In genomic region chr14:73759714-73760597, GRCh38 we compare ENCODE assay signal across 1 cellular context.
TF ChIP-seq lines count a peak whose summit lies in the region.

No MANE protein-coding gene starts in this region.

TF ChIP-seq in K562, 482 proteins besides CTCF, POLR2A, EP300 and RAD21 (continued from another document and continues in another):
- TF ChIP-seq ZNF785 (CRISPR knock-in tag; IDR thresholded peaks at IDR 0.05) (no peak), ZNF3 (CRISPR knock-in tag; IDR thresholded peaks at IDR 0.05) (no peak), HDGF (IDR thresholded peaks at IDR 0.05) (no peak), ILF3 (IDR thresholded peaks at IDR 0.05; ENCODE audit: borderline replicate concordance) (no peak), MYNN (IDR thresholded peaks at IDR 0.05) (0 out of 2 replicates have a peak, but pooled peaks have one; percentile 25), MYNN (CRISPR knock-in tag; IDR thresholded peaks at IDR 0.05) (no peak), RBM22 (IDR thresholded peaks at IDR 0.05; ENCODE audit: low read depth, low read length, poor library complexity, severe bottlenecking) (peak; percentile 82), NRF1 (conservative IDR thresholded peaks at IDR 0.05 in 1 of 2, IDR thresholded peaks at IDR 0.05 in 1 of 2) (peak; percentile 77 to 80), PCBP2 (IDR thresholded peaks at IDR 0.05; ENCODE audit: low read depth, low read length, poor library complexity, severe bottlenecking) (no peak), CEBPB (tag; IDR thresholded peaks at IDR 0.05) (peak; percentile 100), E2F3 (CRISPR knock-in tag; IDR thresholded peaks at IDR 0.05) (no peak), EWSR1 (IDR thresholded peaks at IDR 0.05; ENCODE audit: borderline replicate concordance, low read depth, partially characterized antibody) (no peak), CBX1 (IDR thresholded peaks at IDR 0.05; ENCODE audit: low read depth) (no peak), ARID3A (IDR thresholded peaks at IDR 0.05; ENCODE audit: borderline replicate concordance, low read depth, low read length) (no peak), STAT5A (IDR thresholded peaks at IDR 0.05; ENCODE audit: borderline replicate concordance, low read length) (no peak), RBFOX2 (IDR thresholded peaks at IDR 0.05; ENCODE audit: low read depth, low read length) (peak; percentile 96), HMBOX1 (IDR thresholded peaks at IDR 0.05) (no peak), ZNF174 (CRISPR knock-in tag; IDR thresholded peaks at IDR 0.05) (no peak), ATF4 (CRISPR knock-in tag; IDR thresholded peaks at IDR 0.05) (peak; percentile 67), MTF1 (CRISPR knock-in tag; IDR thresholded peaks at IDR 0.05; ENCODE audit: borderline replicate concordance) (no peak), HOXB6 (CRISPR knock-in tag; IDR thresholded peaks at IDR 0.05; ENCODE audit: borderline replicate concordance) (no peak), USF1 (CRISPR knock-in tag; IDR thresholded peaks at IDR 0.05) (no peak), CEBPG (CRISPR knock-in tag; IDR thresholded peaks at IDR 0.05) (peak; percentile 97), CEBPG (tag; conservative IDR thresholded peaks at IDR 0.05 in 1 of 2, IDR thresholded peaks at IDR 0.05 in 1 of 2) (peak; percentile 97 to 98), MXD1 (CRISPR knock-in tag; IDR thresholded peaks at IDR 0.05; ENCODE audit: borderline replicate concordance, poor library complexity, severe bottlenecking) (no peak), KDM5B (IDR thresholded peaks at IDR 0.05; ENCODE audit: insufficient replicate concordance, low read depth, low read length) (peak; percentile 60), SAP30 (IDR thresholded peaks at IDR 0.05; ENCODE audit: borderline replicate concordance, insufficient read depth, low read depth, low read length, poor library complexity, severe bottlenecking) (peak; percentile 79), CBX2 (IDR thresholded peaks at IDR 0.05; ENCODE audit: insufficient read depth, low read length, poor library complexity, severe bottlenecking) (no peak), ZBTB49 (CRISPR knock-in tag; IDR thresholded peaks at IDR 0.05; ENCODE audit: borderline replicate concordance) (no peak), TAF1 (IDR thresholded peaks at IDR 0.05; ENCODE audit: control insufficient read depth, extremely low read depth, insufficient read depth, low read length, severe bottlenecking) (peak; percentile 78), ADNP (tag; IDR thresholded peaks at IDR 0.05) (no peak), FOXM1 (IDR thresholded peaks at IDR 0.05; ENCODE audit: low read depth) (no peak), FOXM1 (CRISPR knock-in tag; IDR thresholded peaks at IDR 0.05; ENCODE audit: low read depth) (no peak; the same call in 1 of the 2 replicates), ZNF280A (IDR thresholded peaks at IDR 0.05; ENCODE audit: low read depth, partially characterized antibody) (no peak), SMARCA4 (IDR thresholded peaks at IDR 0.05) (peak; percentile 50; the same call in 1 of the 2 replicates), NR2C1 (IDR thresholded peaks at IDR 0.05) (no peak), NR2C1 (tag; IDR thresholded peaks at IDR 0.05) (no peak), ARNT (IDR thresholded peaks at IDR 0.05) (no peak), SMARCB1 (IDR thresholded peaks at IDR 0.05; ENCODE audit: insufficient read length, low read depth) (no peak), LCOR (CRISPR knock-in tag; IDR thresholded peaks at IDR 0.05) (no peak), FOXP1 (CRISPR knock-in tag; IDR thresholded peaks at IDR 0.05) (no peak), DMBX1 (CRISPR knock-in tag; IDR thresholded peaks at IDR 0.05; ENCODE audit: borderline replicate concordance) (no peak), SPI1 (IDR thresholded peaks at IDR 0.05; ENCODE audit: borderline replicate concordance, low read depth, low read length) (no peak), CGGBP1 (CRISPR knock-in tag; IDR thresholded peaks at IDR 0.05) (no peak), PML (IDR thresholded peaks at IDR 0.05; ENCODE audit: low read length) (no peak; the same call in 1 of the 2 replicates), SRSF3 (IDR thresholded peaks at IDR 0.05; ENCODE audit: insufficient read depth, low read length) (no peak), MCM3 (IDR thresholded peaks at IDR 0.05) (no peak), ZNF12 (CRISPR knock-in tag; IDR thresholded peaks at IDR 0.05) (no peak), ELF2 (CRISPR knock-in tag; IDR thresholded peaks at IDR 0.05) (no peak), NFRKB (IDR thresholded peaks at IDR 0.05; ENCODE audit: low read depth) (no peak), NFATC3 (IDR thresholded peaks at IDR 0.05) (no peak), RNF2 (IDR thresholded peaks at IDR 0.05) (peak; percentile 85), GTF2E2 (tag; IDR thresholded peaks at IDR 0.05) (no peak), ZNF766 (CRISPR knock-in tag; conservative IDR thresholded peaks at IDR 0.05) (0 out of 2 replicates have a peak, but pooled peaks have one; percentile 25), CCAR2 (IDR thresholded peaks at IDR 0.05; ENCODE audit: low read depth, low read length) (no peak), U2AF2 (optimal IDR thresholded peaks at IDR 0.05; ENCODE audit: low read depth, low read length) (no peak), ATF7 (IDR thresholded peaks at IDR 0.05) (peak; percentile 88), SOX6 (IDR thresholded peaks at IDR 0.05) (peak; percentile 36), GMEB1 (CRISPR knock-in tag; IDR thresholded peaks at IDR 0.05) (no peak), RB1 (IDR thresholded peaks at IDR 0.05; ENCODE audit: low read depth) (no peak), KHSRP (IDR thresholded peaks at IDR 0.05) (no peak), PRPF4 (IDR thresholded peaks at IDR 0.05; ENCODE audit: insufficient read depth, low read depth, low read length, poor library complexity, severe bottlenecking) (no peak), CBX5 (IDR thresholded peaks at IDR 0.05; ENCODE audit: borderline replicate concordance, low read depth) (no peak), ZFP36 (IDR thresholded peaks at IDR 0.05; ENCODE audit: low read depth, low read length, partially characterized antibody) (peak; percentile 66), ZNF140 (CRISPR knock-in tag; IDR thresholded peaks at IDR 0.05) (no peak), NCOA2 (IDR thresholded peaks at IDR 0.05; ENCODE audit: partially characterized antibody in 2 of 2) (no peak), CBFA2T2 (conservative IDR thresholded peaks at IDR 0.05) (no peak), ELK1 (CRISPR knock-in tag; IDR thresholded peaks at IDR 0.05) (peak; percentile 92; the same call in 1 of the 2 replicates), NFIX (CRISPR knock-in tag; IDR thresholded peaks at IDR 0.05; ENCODE audit: low read depth) (no peak), ZEB2 (IDR thresholded peaks at IDR 0.05) (no peak), ZNF57 (CRISPR knock-in tag; IDR thresholded peaks at IDR 0.05) (no peak), PURB (CRISPR knock-in tag; IDR thresholded peaks at IDR 0.05; ENCODE audit: low read depth) (no peak)
